8 cellular contexts compared by ENCODE assay signal in genomic region chr6:30556714-30556963, GRCh38. TPM values are rescaled to one million over a fixed set of nuclear protein-coding genes. Genes with fewer than 3 reads are reported as not detected.
A peak's percentile ranks its signal among the peaks of the same experiment; 100 is the strongest.
DNase-seq lines count a peak whose midpoint lies in the region; ATAC-seq and TF ChIP-seq lines count a peak whose summit lies in the region.

No MANE protein-coding gene starts in this region.

- peak overlapping the region; percentile 94 to 99 for H3K27ac ChIP-seq in esophagus (ENCODE audit: low read depth in 2 of 2, low read length in 1 of 2)

- ATAC-seq in activated CD4-positive, CD25-positive, alpha-beta regulatory T cell treated with anti-CD3 and anti-CD28 coated beads, Interleukin-2, amount 50 U/mL, for 24 hours = no peak
- no peak for ATAC-seq in HG03135 (IDR thresholded peaks at IDR 0.05; ENCODE audit: unreplicated experiment)

- H3K27me3 Mint-ChIP-seq in osteocyte (ENCODE audit: unreplicated experiment) = no peaks in the 10 kb centered on the region

- H3K36me3 ChIP-seq in esophagus (ENCODE audit: control insufficient read depth in 2 of 2, insufficient read depth in 2 of 2, low read length in 1 of 2) = peaks cover 0 to 18% of the 10 kb centered on the region in 2 donors

- peak overlapping the region; percentile 97 for H3K4me3 Mint-ChIP-seq in osteocyte (ENCODE audit: unreplicated experiment)

- no peaks in the 10 kb centered on the region for H3K9me3 Mint-ChIP-seq in osteocyte (ENCODE audit: unreplicated experiment)

- H3K27ac Mint-ChIP-seq in osteocyte (ENCODE audit: unreplicated experiment) = peak overlapping the region; percentile 99

- H3K36me3 Mint-ChIP-seq in osteocyte (ENCODE audit: unreplicated experiment) = peaks cover 28% of the 10 kb centered on the region

- DNase-seq in activated CD4-positive, CD25-positive, alpha-beta regulatory T cell (lab: John Stamatoyannopoulos, UW) = peak; percentile 69 to 79 (median 76)
- DNase-seq in activated CD4-positive, alpha-beta T cell treated with anti-CD3 and anti-CD28 coated beads, Interleukin-2, amount 50 U/mL, for 48 hours = peak; percentile 85 to 89
- peak; percentile 91 for DNase-seq in osteocyte (ENCODE audit: extremely low spot score, unreplicated experiment)
- peak; percentile 91 for DNase-seq in ureter (ENCODE audit: low spot score)
- no peak for DNase-seq in cerebellar cortex (ENCODE audit: low spot score)

- 1% methylated on average over 13 of the region's 13 CpGs for WGBS in esophagus, 2 donors

- H3K4me1 Mint-ChIP-seq in osteocyte (ENCODE audit: unreplicated experiment) = peaks cover 28% of the 10 kb centered on the region

- no peak for TF ChIP-seq CTCF in osteocyte (IDR thresholded peaks at IDR 0.05)

- H3K4me3 ChIP-seq in esophagus (ENCODE audit: low read depth in 1 of 2, low read length in 2 of 2) = peak overlapping the region; percentile 82 to 95

- H3K9me3 ChIP-seq in esophagus (ENCODE audit: control insufficient read depth in 2 of 2, insufficient read depth in 1 of 2, low read depth in 1 of 2, low read length in 1 of 2) = no peaks in the 10 kb centered on the region

- peaks cover 0 to 4% of the 10 kb centered on the region in 2 donors for H3K4me1 ChIP-seq in esophagus (ENCODE audit: control insufficient read depth in 2 of 2, insufficient read depth in 2 of 2, low read length in 1 of 2)

- no peaks in the 10 kb centered on the region for H3K27me3 ChIP-seq in esophagus (ENCODE audit: control insufficient read depth in 1 of 2, insufficient read depth in 2 of 2, low read length in 2 of 2)

RNA-seq across cellular contexts. Expression of gene GNL1, which starts 0.3 kb away (rescaled TPM):
- polyA plus RNA-seq in esophagus = 10 to 100 TPM; 27.9 to 29.0 TPM
- total RNA-seq in osteocyte = 81.0 and 84.4 TPM in 2 replicates
- 72.6 TPM for total RNA-seq in ureter

RNA-seq across cellular contexts. Expression of gene PRR3, which starts 0.5 kb away (rescaled TPM):
- polyA plus RNA-seq in esophagus = 1 to 10 TPM; 3.7 to 4.8 TPM
- total RNA-seq in osteocyte (12.1 and 17.1 TPM in 2 replicates), ureter (17.3 TPM)

RNA-seq across cellular contexts. Expression of gene ABCF1, which starts 14.6 kb away (rescaled TPM):
- polyA plus RNA-seq in esophagus = 10 to 100 TPM; 17.7 to 23.8 TPM
- total RNA-seq in osteocyte (63.8 and 70.5 TPM in 2 replicates), ureter (63.9 TPM)
